In genomic region chr17:6064855-6065254, GRCh38 we compare ENCODE assay signal across 20 cellular contexts. TPM values are rescaled to one million over a fixed set of nuclear protein-coding genes. Genes with fewer than 3 reads are reported as not detected.
"Had no signal": no experiment of that assay in that cellular context is flagged by ENCODE, and none has a peak within 500 bp of the region (broad histone marks: within the 10 kb centered on the region; RNA-seq: fewer than 3 reads in every experiment).

No MANE protein-coding gene starts in this region.

- H3K36me3 ChIP-seq: gastroesophageal sphincter, neutrophil, right lobe of liver, tibial artery had no signal

- H3K4me3 ChIP-seq: gastroesophageal sphincter, right lobe of liver, skin epidermis, tibial artery had no signal

- H3K4me1 ChIP-seq: right lobe of liver had no signal

- H3K27ac ChIP-seq: epithelial cell of prostate, gastroesophageal sphincter, neutrophil, right lobe of liver, skin epidermis, tibial artery, VCaP had no signal

- DNase-seq: activated CD4-positive, alpha-beta T cell treated with anti-CD3 and anti-CD28 coated beads, Interleukin-2, amount 10 ng/mL, durations not matched to agents 7 days and 5 days; activated CD4-positive, CD25-positive, alpha-beta regulatory T cell treated with anti-CD3 and anti-CD28 coated beads, Interleukin-2, amount 50 U/mL, for 72 hours; activated CD8-positive, alpha-beta memory T cell treated with anti-CD3 and anti-CD28 coated beads, Interleukin-2, amount 10 ng/mL, durations not matched to agents 7 days and 5 days; activated CD8-positive, alpha-beta T cell treated with anti-CD3 and anti-CD28 coated beads for 36 hours; activated gamma-delta T cell; activated naive CD4-positive, alpha-beta T cell treated with anti-CD3 and anti-CD28 coated beads, Interleukin-2, amount 50 U/mL, for 16 hours; activated naive CD8-positive, alpha-beta T cell treated with anti-CD3 and anti-CD28 coated beads, Interleukin-2, amount 50 U/mL, for 24 hours; head of caudate nucleus; hypothalamus; left cardiac atrium; midbrain; right lobe of liver; stimulated activated CD4-positive, alpha-beta T cell treated with anti-CD3 and anti-CD28 coated beads, Interleukin-2, amount 100 ng/mL, for 24 hours; stimulated activated naive CD8-positive, alpha-beta T cell treated with anti-CD3 and anti-CD28 coated beads, Interleukin-15, amount 100 ng/mL, for 72 hours; tibial artery had no signal

- H3K9me3 ChIP-seq: gastroesophageal sphincter, neutrophil, right lobe of liver, tibial artery had no signal

- H3K27me3 ChIP-seq: right lobe of liver had no signal

RNA-seq across cellular contexts. Expression of gene WSCD1, which starts 5.3 kb away (rescaled TPM):
- total RNA-seq: activated CD4-positive, alpha-beta T cell treated with anti-CD3 and anti-CD28 coated beads, Interleukin-2, amount 10 ng/mL, durations not matched to agents 7 days and 5 days had no signal
